ENCODE assay signal across 8 cellular contexts in the genomic region with DNA sequence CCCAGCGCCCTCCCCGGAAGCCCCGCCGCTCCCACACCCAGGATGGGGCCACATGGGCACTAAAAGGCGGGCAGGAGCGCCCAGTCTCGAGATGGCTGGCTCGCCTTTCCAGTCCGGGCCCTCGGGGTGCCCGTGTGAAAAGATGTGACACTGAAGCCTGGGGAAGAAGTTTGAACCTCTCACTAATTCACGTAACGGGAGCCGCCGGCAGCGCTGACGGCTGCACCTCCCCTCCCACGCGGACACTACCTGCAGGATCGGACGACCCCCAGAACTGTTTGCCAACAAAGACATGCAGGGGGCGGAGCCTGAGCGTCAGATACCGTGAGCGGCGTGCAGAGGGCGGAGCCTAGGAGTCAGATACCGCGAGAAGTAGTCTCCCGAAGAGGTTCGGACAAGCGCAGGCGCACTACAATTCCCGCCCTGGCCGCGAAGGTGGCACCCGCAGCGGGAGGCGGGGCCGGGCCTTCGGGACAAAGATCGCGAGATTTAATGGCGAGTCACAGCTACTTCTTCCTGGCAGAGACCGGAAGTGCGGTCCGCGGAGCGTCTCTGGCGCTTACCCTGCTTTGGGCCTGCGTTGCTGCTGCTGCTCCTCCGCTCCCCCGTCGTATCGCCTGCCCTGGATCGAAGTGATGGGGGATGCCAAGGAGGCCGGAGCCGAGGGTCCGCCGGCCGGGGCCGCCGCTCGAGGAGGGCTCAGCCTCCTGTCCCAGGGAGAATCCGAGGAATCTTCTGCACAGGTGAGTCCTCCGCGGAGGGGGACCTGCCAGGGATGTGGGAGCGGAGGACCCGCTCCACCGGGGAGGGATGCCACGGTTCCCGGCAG. TPM values are rescaled to one million over a fixed set of nuclear protein-coding genes. Genes with fewer than 3 reads are reported as not detected.
DNase-seq lines count a peak whose midpoint lies in the region; ATAC-seq and TF ChIP-seq lines count a peak whose summit lies in the region.

A gene with protein sequence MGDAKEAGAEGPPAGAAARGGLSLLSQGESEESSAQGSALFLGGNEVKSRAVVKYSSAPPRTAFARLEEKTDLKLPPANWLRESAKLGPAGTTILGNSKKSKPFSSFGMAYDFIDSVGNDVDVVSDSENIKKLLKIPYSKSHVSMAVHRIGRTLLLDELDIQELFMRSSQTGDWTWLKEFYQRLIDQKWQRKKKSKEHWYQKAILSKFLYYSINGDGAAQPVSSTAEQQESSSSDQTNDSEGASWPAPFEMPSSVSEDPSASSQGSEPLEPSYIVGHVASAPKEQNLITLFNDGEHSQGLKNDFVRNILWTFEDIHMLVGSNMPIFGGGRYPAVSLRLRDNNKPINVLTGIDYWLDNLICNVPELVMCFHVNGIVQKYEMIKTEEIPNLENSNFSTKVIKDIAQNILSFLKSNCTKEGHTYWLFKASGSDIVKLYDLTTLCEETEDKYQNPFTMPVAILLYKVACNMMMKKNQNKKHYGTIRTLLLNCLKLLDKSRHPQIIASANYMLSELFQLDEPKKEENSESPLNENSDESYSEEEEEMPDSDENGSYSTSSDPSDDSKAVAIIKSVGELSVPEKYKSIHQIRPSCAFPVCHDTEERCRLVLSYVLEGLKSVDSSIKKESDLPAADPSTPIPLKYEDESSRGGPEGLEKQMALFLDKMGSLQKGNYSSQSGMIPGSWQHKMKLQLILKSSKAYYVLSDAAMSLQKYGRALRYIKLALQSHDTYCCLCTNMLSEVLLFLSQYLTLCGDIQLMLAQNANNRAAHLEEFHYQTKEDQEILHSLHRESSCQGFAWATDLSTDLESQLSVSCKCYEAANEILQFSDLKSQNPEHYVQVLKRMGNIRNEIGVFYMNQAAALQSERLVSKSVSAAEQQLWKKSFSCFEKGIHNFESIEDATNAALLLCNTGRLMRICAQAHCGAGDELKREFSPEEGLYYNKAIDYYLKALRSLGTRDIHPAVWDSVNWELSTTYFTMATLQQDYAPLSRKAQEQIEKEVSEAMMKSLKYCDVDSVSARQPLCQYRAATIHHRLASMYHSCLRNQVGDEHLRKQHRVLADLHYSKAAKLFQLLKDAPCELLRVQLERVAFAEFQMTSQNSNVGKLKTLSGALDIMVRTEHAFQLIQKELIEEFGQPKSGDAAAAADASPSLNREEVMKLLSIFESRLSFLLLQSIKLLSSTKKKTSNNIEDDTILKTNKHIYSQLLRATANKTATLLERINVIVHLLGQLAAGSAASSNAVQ (plus strand): TSS at position 537 of the 829 bp plus-strand sequence. CDS start 99 bp downstream, at position 636.

- no peaks in the 10 kb centered on the region for H3K27me3 ChIP-seq in DOHH2 (ENCODE audit: control insufficient read depth, low read length)
- no peaks in the 10 kb centered on the region for H3K27me3 ChIP-seq in GM23338 (ENCODE audit: insufficient read depth)
- H3K27me3 ChIP-seq in fibroblast of lung (ENCODE audit: control insufficient read depth, insufficient read depth, low read length) = no peaks in the 10 kb centered on the region
- H3K27me3 ChIP-seq in naive thymus-derived CD4-positive, alpha-beta T cell (ENCODE audit: control insufficient read depth in 2 of 2, insufficient read depth in 2 of 2, low read length in 2 of 2) = no peaks in the 10 kb centered on the region

- peaks cover 7% of the 10 kb centered on the region; the same call in 2 of the 3 replicates for H3K4me1 Mint-ChIP-seq in GM23338
- H3K4me1 Mint-ChIP-seq in naive thymus-derived CD4-positive, alpha-beta T cell = peaks cover 6 to 47% (median 39%) of the 10 kb centered on the region in 7 donors
- peaks cover 3 to 11% of the 10 kb centered on the region in 2 donors for H3K4me1 Mint-ChIP-seq in stimulated activated naive B cell treated with anti-CD40 and anti-IgM and Interleukin-4, amounts not matched to agents 10 μg/mL and 1 μg/mL and 100 μg/mL, for 72 hours

- H3K36me3 Mint-ChIP-seq in GM23338 (ENCODE audit: low read depth) = peaks cover 42% of the 10 kb centered on the region
- peaks cover 4 to 21% (median 16%) of the 10 kb centered on the region in 5 donors for H3K36me3 Mint-ChIP-seq in naive thymus-derived CD4-positive, alpha-beta T cell
- peaks cover 11% of the 10 kb centered on the region in 2 donors for H3K36me3 Mint-ChIP-seq in stimulated activated naive B cell treated with anti-CD40 and anti-IgM and Interleukin-4, amounts not matched to agents 10 μg/mL and 1 μg/mL and 100 μg/mL, for 72 hours

- H3K27me3 Mint-ChIP-seq in GM23338 (ENCODE audit: insufficient read depth, low read depth, poor library complexity) = peaks cover 5% of the 10 kb centered on the region
- H3K27me3 Mint-ChIP-seq in naive thymus-derived CD4-positive, alpha-beta T cell = peaks cover 0 to 3% (median 0%) of the 10 kb centered on the region in 5 donors
- H3K27me3 Mint-ChIP-seq in stimulated activated naive B cell treated with anti-CD40 and anti-IgM and Interleukin-4, amounts not matched to agents 10 μg/mL and 1 μg/mL and 100 μg/mL, for 72 hours = no peaks in the 10 kb centered on the region

- H3K79me2 ChIP-seq in DOHH2 (ENCODE audit: control insufficient read depth, low read length) (peaks cover 42% of the 10 kb centered on the region), GM23338 (replicated peaks; ENCODE audit: insufficient read depth) (peaks cover 32% of the 10 kb centered on the region), fibroblast of lung (ENCODE audit: control insufficient read depth, insufficient read depth, low read length) (peaks cover 22% of the 10 kb centered on the region)

- peak; percentile 93 for ATAC-seq in GM23338
- peak; percentile 97 for ATAC-seq in naive thymus-derived CD4-positive, alpha-beta T cell
- peak; percentile 95 to 97 for ATAC-seq in stimulated activated naive B cell treated with anti-CD40 and anti-IgM and Interleukin-4, amounts not matched to agents 10 μg/mL and 1 μg/mL and 100 μg/mL, for 72 hours (replicated peaks)

- H2AFZ ChIP-seq in GM23338 (peak within 1 kb of the TSS; percentile 66; the same call in 1 of the 2 replicates), fibroblast of lung (ENCODE audit: low read length) (peak within 1 kb of the TSS; percentile 91)

- TF ChIP-seq CTCF in DOHH2 (IDR thresholded peaks at IDR 0.05; ENCODE audit: low read depth, low read length, poor library complexity, severe bottlenecking) (no peak), GM23338 (conservative IDR thresholded peaks at IDR 0.05; ENCODE audit: low read depth in 2 of 2) (no peak), fibroblast of lung (conservative IDR thresholded peaks at IDR 0.05 in 1 of 2, IDR thresholded peaks at IDR 0.05 in 1 of 2; ENCODE audit: low read depth in 1 of 2, low read length in 2 of 2) (no peak)

- H3K4me1 ChIP-seq in DOHH2 (ENCODE audit: control insufficient read depth, low read length) (peaks cover 24% of the 10 kb centered on the region), GM23338 (ENCODE audit: insufficient read depth) (peaks cover 6% of the 10 kb centered on the region; the same call in 1 of the 2 replicates), fibroblast of lung (ENCODE audit: control insufficient read depth, extremely low read depth, insufficient read depth, low read length) (no peaks in the 10 kb centered on the region)
- H3K4me1 ChIP-seq in naive thymus-derived CD4-positive, alpha-beta T cell (ENCODE audit: control insufficient read depth in 2 of 2, insufficient read depth in 2 of 2, low read length in 2 of 2) = peaks cover 20 to 24% of the 10 kb centered on the region in 2 donors

- peak within 1 kb of the TSS; percentile 77 for H3K4me2 ChIP-seq in DOHH2 (ENCODE audit: low read length)
- H3K4me2 ChIP-seq in GM23338 = peak within 1 kb of the TSS; percentile 96
- H3K4me2 ChIP-seq in fibroblast of lung (ENCODE audit: extremely low read depth, insufficient read depth, low read length) = peak within 1 kb of the TSS; percentile 98

- intact Hi-C loops in naive thymus-derived CD4-positive, alpha-beta T cell (cut with micrococcal nuclease) = loop anchor here (1.0 to 5.0 kb wide), 6 partner anchors 104 to 1301 kb away; a partner anchor contains a TSS

- peak within 1 kb of the TSS; percentile 95 for H3K4me3 Mint-ChIP-seq in GM23338
- H3K4me3 Mint-ChIP-seq in naive thymus-derived CD4-positive, alpha-beta T cell = peak within 1 kb of the TSS; percentile 89 to 99 (median 98)
- peak within 1 kb of the TSS; percentile 95 to 97 for H3K4me3 Mint-ChIP-seq in stimulated activated naive B cell treated with anti-CD40 and anti-IgM and Interleukin-4, amounts not matched to agents 10 μg/mL and 1 μg/mL and 100 μg/mL, for 72 hours

- no peaks in the 10 kb centered on the region for H3F3A ChIP-seq in DOHH2 (ENCODE audit: control insufficient read depth, insufficient read depth)
- no peaks in the 10 kb centered on the region for H3F3A ChIP-seq in GM23338 (replicated peaks; ENCODE audit: low read depth)

- H3K9me3 ChIP-seq in DOHH2 (ENCODE audit: control insufficient read depth, insufficient read depth, low read length) (no peaks in the 10 kb centered on the region), fibroblast of lung (ENCODE audit: control insufficient read depth, insufficient read depth, low read depth, low read length) (no peaks in the 10 kb centered on the region)
- H3K9me3 ChIP-seq in naive thymus-derived CD4-positive, alpha-beta T cell (ENCODE audit: control insufficient read depth in 2 of 3, low read length in 3 of 3) = no peaks in the 10 kb centered on the region

- CTCF ChIA-PET in naive thymus-derived CD4-positive, alpha-beta T cell (lab: Charles Lee) = no interaction called here

- POLR2A ChIA-PET in naive thymus-derived CD4-positive, alpha-beta T cell (lab: Charles Lee) = interaction anchor here (0.9 to 1.0 kb wide), 3 partner anchors 78 to 740 kb away, joined by 3 to 9 read pairs (median 3); a partner anchor contains a TSS

- peaks cover 22% of the 10 kb centered on the region for H3K9me3 Mint-ChIP-seq in GM23338
- peaks cover 0 to 15% (median 2%) of the 10 kb centered on the region in 11 donors for H3K9me3 Mint-ChIP-seq in naive thymus-derived CD4-positive, alpha-beta T cell
- peaks cover 0 to 1% of the 10 kb centered on the region in 2 donors for H3K9me3 Mint-ChIP-seq in stimulated activated naive B cell treated with anti-CD40 and anti-IgM and Interleukin-4, amounts not matched to agents 10 μg/mL and 1 μg/mL and 100 μg/mL, for 72 hours

- H3K4me3 ChIP-seq in DOHH2 (ENCODE audit: low read length) (peak within 1 kb of the TSS; percentile 89), GM23338 (peak within 1 kb of the TSS; percentile 96), fibroblast of lung (replicated peaks in 1 of 4; ENCODE audit: control extremely low read depth in 1 of 4, insufficient read depth in 1 of 4, low read depth in 3 of 4, low read length in 4 of 4) (peak within 1 kb of the TSS; percentile 88 to 100 (median 92))
- H3K4me3 ChIP-seq in naive thymus-derived CD4-positive, alpha-beta T cell (ENCODE audit: low read length) = peak within 1 kb of the TSS; percentile 95

- H3K27ac Mint-ChIP-seq in GM23338 = peak within 1 kb of the TSS; percentile 99
- H3K27ac Mint-ChIP-seq in naive thymus-derived CD4-positive, alpha-beta T cell = peak within 1 kb of the TSS; percentile 96 to 99 (median 97)
- peak within 1 kb of the TSS; percentile 95 for H3K27ac Mint-ChIP-seq in stimulated activated naive B cell treated with anti-CD40 and anti-IgM and Interleukin-4, amounts not matched to agents 10 μg/mL and 1 μg/mL and 100 μg/mL, for 72 hours

- peak within 1 kb of the TSS; percentile 89 for H3K9ac ChIP-seq in fibroblast of lung (ENCODE audit: insufficient read depth, low read length)

- H4K20me1 ChIP-seq in DOHH2 (ENCODE audit: control insufficient read depth, insufficient read depth, low read depth, low read length) (no peaks in the 10 kb centered on the region), GM23338 (replicated peaks; ENCODE audit: insufficient read depth) (0 out of 2 replicates have a peak, but pooled peaks cover 6% of the 10 kb centered on the region), fibroblast of lung (ENCODE audit: control insufficient read depth, extremely low read depth, insufficient read depth, low read length) (no peaks in the 10 kb centered on the region)

- peaks cover 46% of the 10 kb centered on the region for H3K36me3 ChIP-seq in DOHH2 (ENCODE audit: control insufficient read depth, low read length)
- H3K36me3 ChIP-seq in GM23338 (ENCODE audit: insufficient read depth) = peaks cover 25% of the 10 kb centered on the region
- peaks cover 6% of the 10 kb centered on the region for H3K36me3 ChIP-seq in fibroblast of lung (ENCODE audit: control insufficient read depth, insufficient read depth, low read length)
- peaks cover 1 to 32% (median 20%) of the 10 kb centered on the region in 3 experiments for H3K36me3 ChIP-seq in naive thymus-derived CD4-positive, alpha-beta T cell (ENCODE audit: control insufficient read depth in 2 of 3, insufficient read depth in 3 of 3, low read length in 3 of 3)

- H3K9me2 ChIP-seq in DOHH2 (replicated peaks; ENCODE audit: control insufficient read depth, low read length) = no peaks in the 10 kb centered on the region
- no peaks in the 10 kb centered on the region for H3K9me2 ChIP-seq in GM23338 (ENCODE audit: insufficient read depth)

- H3K27ac ChIP-seq in DOHH2 (ENCODE audit: low read depth, low read length) (peak within 1 kb of the TSS; percentile 49), GM23338 (ENCODE audit: low read depth) (peak within 1 kb of the TSS; percentile 82), fibroblast of lung (ENCODE audit: insufficient read depth, low read length) (peak within 1 kb of the TSS; percentile 82)
- H3K27ac ChIP-seq in naive thymus-derived CD4-positive, alpha-beta T cell (ENCODE audit: low read depth, low read length) = peak within 1 kb of the TSS; percentile 94

- DNase-seq in GM23338 (ENCODE audit: low spot score) (peak; percentile 100), LHCN-M2 (ENCODE audit: low read depth) (peak; percentile 98), RPMI8226 (peak; percentile 98), fibroblast of lung (ENCODE audit: low read depth in 2 of 2) (peak; percentile 97 to 99)
- peak; percentile 96 to 99 for DNase-seq in activated T-helper 1 cell treated with anti-CD3 and anti-CD28 coated beads, Interleukin-2, amount 50 U/mL, for 16 hours (ENCODE audit: low read depth in 1 of 2, low spot score in 1 of 2)
- peak; percentile 96 to 100 (median 99) for DNase-seq in naive thymus-derived CD4-positive, alpha-beta T cell
- peak; percentile 100 for DNase-seq in stimulated activated naive B cell treated with anti-CD40 and anti-IgM and Interleukin-4, amounts not matched to agents 10 μg/mL and 1 μg/mL and 100 μg/mL, for 72 hours

RNA-seq across cellular contexts. Expression of the gene that starts here (rescaled TPM):
- 44.7 and 48.8 TPM in 2 replicates for total RNA-seq in GM23338 (2014; rRNA removed; shearing (Covaris generic))
- polyA plus RNA-seq in GM23338 (2016; fragmentation: Nextera tagmentation; extraction: Ambion mirVana) = 20.1 and 25.0 TPM in 2 replicates
- 17.2 and 22.2 TPM in 2 replicates for total RNA-seq in LHCN-M2 (2014; rRNA removed)
- polyA plus RNA-seq in LHCN-M2 (2012) = 5.5 TPM
- total RNA-seq in fibroblast of lung = 21.6 and 25.3 TPM in 2 replicates
- polyA plus RNA-seq in fibroblast of lung = 17.3 and 19.9 TPM in 2 replicates
- polyA plus RNA-seq in fibroblast of lung (2012) = 9.7 and 10.2 TPM in 2 replicates
- 6.3 and 25.1 TPM in 2 replicates for polyA minus RNA-seq in fibroblast of lung (ENCODE audit: low replicate concordance)
- total RNA-seq in naive thymus-derived CD4-positive, alpha-beta T cell = 10 to 100 TPM; 33.8 to 64.4 (median 53.8) TPM
- polyA plus RNA-seq in naive thymus-derived CD4-positive, alpha-beta T cell = 10 to 100 TPM; 11.3 to 13.6 TPM

Comparison
In these comparisons a context has a peak if more than half of its experiments do, and no peak if none do; other contexts are left out.
1. Peak in every context shown above with its lines: DNase-seq, ATAC-seq, H3K4me3 ChIP-seq and H3K27ac ChIP-seq.